In the genomic region with DNA sequence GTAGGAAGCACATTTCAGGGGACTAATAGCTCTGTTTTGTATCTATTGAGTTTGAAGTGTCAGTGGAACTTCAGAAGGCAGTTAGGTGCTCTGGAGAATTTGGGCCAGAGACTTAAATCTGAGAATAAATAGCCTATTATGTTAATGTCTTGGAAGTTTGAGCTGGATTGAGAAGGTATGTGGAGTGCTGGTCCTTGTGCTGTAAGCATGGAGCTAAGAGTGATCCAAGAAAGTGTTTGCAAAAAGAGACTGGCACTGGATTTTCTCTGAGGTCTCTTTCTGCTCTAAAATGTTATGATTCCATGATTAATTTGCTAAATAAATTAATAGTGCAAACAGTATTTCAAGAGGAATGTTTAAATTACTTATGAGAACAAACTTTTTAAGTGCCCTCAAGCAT, we compare ENCODE assay signal across 15 cellular contexts.
"Had no signal": no experiment of that assay in that cellular context is flagged by ENCODE, and none has a peak within 500 bp of the region (broad histone marks: within the 10 kb centered on the region; RNA-seq: fewer than 3 reads in every experiment).

No MANE protein-coding gene starts in this region.

- H3K27ac ChIP-seq: cardiac muscle cell, dorsolateral prefrontal cortex, gastroesophageal sphincter, neutrophil, parathyroid adenoma had no signal

- H3K36me3 Mint-ChIP-seq: type B pancreatic cell had no signal

- H3K9me3 ChIP-seq: gastroesophageal sphincter, neutrophil, SK-N-SH had no signal

- H3K27me3 Mint-ChIP-seq: stimulated activated naive CD8-positive, alpha-beta T cell treated with anti-CD3 and anti-CD28 coated beads, Interleukin-15, amount 100 ng/mL, for 72 hours; type B pancreatic cell had no signal

- DNase-seq: activated CD4-positive, alpha-beta T cell treated with anti-CD3 and anti-CD28 coated beads, Interleukin-2, amount 50 U/mL, for 4 hours; activated CD4-positive, CD25-positive, alpha-beta regulatory T cell; activated gamma-delta T cell treated with Interleukin-2 at 50 U/mL for 16 hours; activated T-cell treated with anti-CD3 and anti-CD28 coated beads, Interleukin-2, amount 50 U/mL, for 48 hours; dorsolateral prefrontal cortex; erythroblast; left colon; SK-N-SH; stimulated activated CD4-positive, alpha-beta T cell treated with anti-CD3 and anti-CD28 coated beads, Interleukin-1b, Interleukin-23, amount 100 ng/mL, for 48 hours; stimulated activated naive CD8-positive, alpha-beta T cell treated with anti-CD3 and anti-CD28 coated beads, Interleukin-15, amount 100 ng/mL, for 72 hours had no signal

- ATAC-seq: gastroesophageal sphincter; left colon; stimulated activated naive CD8-positive, alpha-beta T cell treated with anti-CD3 and anti-CD28 coated beads, Interleukin-15, amount 100 ng/mL, for 72 hours had no signal

- H3K27ac Mint-ChIP-seq: type B pancreatic cell had no signal

- H3K9me3 Mint-ChIP-seq: type B pancreatic cell had no signal

- H3K27me3 ChIP-seq: cardiac muscle cell, gastroesophageal sphincter, neutrophil had no signal

- H3K4me1 ChIP-seq: parathyroid adenoma had no signal

- H3K36me3 ChIP-seq: cardiac muscle cell, gastroesophageal sphincter, neutrophil had no signal

- H3K4me3 Mint-ChIP-seq: type B pancreatic cell had no signal

- H3K4me3 ChIP-seq: cardiac muscle cell, dorsolateral prefrontal cortex, gastroesophageal sphincter had no signal
